16 cellular contexts compared by ENCODE assay signal in the genomic region with DNA sequence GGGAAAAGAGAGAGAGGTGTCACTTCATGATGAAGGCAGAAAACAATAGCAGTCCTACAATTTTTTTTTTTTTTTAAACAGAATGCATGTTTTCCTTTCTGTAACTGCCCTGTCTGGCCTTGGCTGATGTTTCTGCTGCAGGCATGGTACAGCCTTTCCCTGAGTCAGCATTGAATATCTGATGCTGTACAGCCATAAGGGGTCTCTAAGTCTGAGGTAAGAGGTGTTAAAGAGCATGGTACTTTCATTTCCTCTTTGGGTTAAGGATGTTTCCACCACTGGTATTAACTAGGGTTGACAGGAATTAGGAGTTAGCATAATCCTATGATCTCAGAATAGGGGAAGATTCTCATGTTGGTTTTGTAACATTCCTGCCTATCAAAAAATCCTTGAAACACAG.
DNase-seq lines count a peak whose midpoint lies in the region; ATAC-seq and TF ChIP-seq lines count a peak whose summit lies in the region.
"Had no signal": no experiment of that assay in that cellular context is flagged by ENCODE, and none has a peak within 500 bp of the region (broad histone marks: within the 10 kb centered on the region; RNA-seq: fewer than 3 reads in every experiment).

No MANE protein-coding gene starts in this region.

- H3K4me3 Mint-ChIP-seq in activated CD8-positive, alpha-beta T cell treated with anti-CD3 and anti-CD28 coated beads for 36 hours = no peak overlapping the region
- H3K4me3 Mint-ChIP-seq in activated CD8-positive, alpha-beta T cell treated with anti-CD3 and anti-CD28 coated beads, Interleukin-2, amount 10 ng/mL, durations not matched to agents 7 days and 5 days = no peak overlapping the region
- H3K4me3 Mint-ChIP-seq: activated CD4-positive, alpha-beta memory T cell treated with anti-CD3 and anti-CD28 coated beads, Interleukin-2, amount 10 ng/mL, durations not matched to agents 7 days and 5 days; activated naive CD4-positive, alpha-beta T cell treated with anti-CD3 and anti-CD28 coated beads, Interleukin-2, amount 50 U/mL, for 24 hours; T-helper 17 cell had no signal

- intact Hi-C loops in activated CD8-positive, alpha-beta T cell treated with anti-CD3 and anti-CD28 coated beads for 36 hours (cut with micrococcal nuclease) = no loop called here
- intact Hi-C loops in left cardiac atrium (cut with DNase I) = no loop called here

- H3K4me3 ChIP-seq in NB4 (ENCODE audit: low read depth, low read length) = no peak overlapping the region
- no peak overlapping the region for H3K4me3 ChIP-seq in thoracic aorta
- no peak overlapping the region for H3K4me3 ChIP-seq in smooth muscle cell
- H3K4me3 ChIP-seq: colonic mucosa, sigmoid colon, transverse colon had no signal

- CTCF ChIA-PET in activated CD8-positive, alpha-beta T cell treated with anti-CD3 and anti-CD28 coated beads for 36 hours (lab: Charles Lee) = no interaction called here
- CTCF ChIA-PET in activated CD8-positive, alpha-beta T cell treated with anti-CD3 and anti-CD28 coated beads, Interleukin-2, amount 10 ng/mL, durations not matched to agents 7 days and 5 days (lab: Charles Lee) = interaction anchor here (0.8 to 1.2 kb wide), 2 partner anchors 32 to 57 kb away, joined by 3 read pairs; no protein-coding TSS in a partner anchor

- H3K27ac Mint-ChIP-seq in activated CD8-positive, alpha-beta T cell treated with anti-CD3 and anti-CD28 coated beads for 36 hours = no peak overlapping the region
- no peak overlapping the region for H3K27ac Mint-ChIP-seq in activated CD8-positive, alpha-beta T cell treated with anti-CD3 and anti-CD28 coated beads, Interleukin-2, amount 10 ng/mL, durations not matched to agents 7 days and 5 days
- H3K27ac Mint-ChIP-seq: activated CD4-positive, alpha-beta memory T cell treated with anti-CD3 and anti-CD28 coated beads, Interleukin-2, amount 10 ng/mL, durations not matched to agents 7 days and 5 days; activated naive CD4-positive, alpha-beta T cell treated with anti-CD3 and anti-CD28 coated beads, Interleukin-2, amount 50 U/mL, for 24 hours; T-helper 17 cell had no signal

- H3K4me1 ChIP-seq in thoracic aorta (ENCODE audit: control insufficient read depth in 1 of 2, low read depth in 2 of 2) (no peaks in the 10 kb centered on the region), smooth muscle cell (ENCODE audit: low read depth) (no peaks in the 10 kb centered on the region)
- H3K4me1 ChIP-seq: colonic mucosa, sigmoid colon, transverse colon had no signal

- no peak overlapping the region for H3K4me2 ChIP-seq in smooth muscle cell

- H3K36me3 Mint-ChIP-seq in activated CD8-positive, alpha-beta T cell treated with anti-CD3 and anti-CD28 coated beads for 36 hours (ENCODE audit: low read depth) = no peaks in the 10 kb centered on the region
- H3K36me3 Mint-ChIP-seq in activated CD8-positive, alpha-beta T cell treated with anti-CD3 and anti-CD28 coated beads, Interleukin-2, amount 10 ng/mL, durations not matched to agents 7 days and 5 days (ENCODE audit: low read depth) = no peaks in the 10 kb centered on the region

- no peaks in the 10 kb centered on the region for H3K27me3 Mint-ChIP-seq in activated CD8-positive, alpha-beta T cell treated with anti-CD3 and anti-CD28 coated beads for 36 hours
- no peaks in the 10 kb centered on the region for H3K27me3 Mint-ChIP-seq in activated CD8-positive, alpha-beta T cell treated with anti-CD3 and anti-CD28 coated beads, Interleukin-2, amount 10 ng/mL, durations not matched to agents 7 days and 5 days (ENCODE audit: low read depth)
- H3K27me3 Mint-ChIP-seq: activated CD4-positive, alpha-beta memory T cell treated with anti-CD3 and anti-CD28 coated beads, Interleukin-2, amount 10 ng/mL, durations not matched to agents 7 days and 5 days; activated naive CD4-positive, alpha-beta T cell treated with anti-CD3 and anti-CD28 coated beads, Interleukin-2, amount 50 U/mL, for 24 hours; T-helper 17 cell had no signal

- H3K36me3 ChIP-seq in thoracic aorta (peaks cover 3% of the 10 kb centered on the region), smooth muscle cell (ENCODE audit: low read depth) (no peaks in the 10 kb centered on the region)
- H3K36me3 ChIP-seq: colonic mucosa, transverse colon had no signal

- H3K4me1 Mint-ChIP-seq in activated CD8-positive, alpha-beta T cell treated with anti-CD3 and anti-CD28 coated beads for 36 hours (ENCODE audit: low read depth) = peaks cover 5% of the 10 kb centered on the region
- peaks cover 5% of the 10 kb centered on the region for H3K4me1 Mint-ChIP-seq in activated CD8-positive, alpha-beta T cell treated with anti-CD3 and anti-CD28 coated beads, Interleukin-2, amount 10 ng/mL, durations not matched to agents 7 days and 5 days (ENCODE audit: low read depth)

- H4K20me1 ChIP-seq in smooth muscle cell (ENCODE audit: low read depth) = no peaks in the 10 kb centered on the region

- no peaks in the 10 kb centered on the region for H3K79me2 ChIP-seq in smooth muscle cell (ENCODE audit: low read depth)

- H3K9ac ChIP-seq in smooth muscle cell (ENCODE audit: low read depth) = no peak overlapping the region

- POLR2A ChIA-PET in activated CD8-positive, alpha-beta T cell treated with anti-CD3 and anti-CD28 coated beads for 36 hours (lab: Charles Lee) = interaction anchor here (0.6 kb wide), 1 partner anchor 50 kb away, joined by 3 read pairs; no protein-coding TSS in a partner anchor
- POLR2A ChIA-PET in activated CD8-positive, alpha-beta T cell treated with anti-CD3 and anti-CD28 coated beads, Interleukin-2, amount 10 ng/mL, durations not matched to agents 7 days and 5 days (lab: Charles Lee) = no interaction called here

- DNase-seq in activated CD8-positive, alpha-beta T cell treated with anti-CD3 and anti-CD28 coated beads for 36 hours = no peak
- no peak for DNase-seq in activated CD8-positive, alpha-beta T cell treated with anti-CD3 and anti-CD28 coated beads, Interleukin-2, amount 10 ng/mL, durations not matched to agents 7 days and 5 days
- peak; percentile 13 for DNase-seq in NB4 (ENCODE audit: low read depth)
- no peak for DNase-seq in thoracic aorta (ENCODE audit: low spot score)
- no peak for DNase-seq in smooth muscle cell (lab: John Stamatoyannopoulos, UW; ENCODE audit: unreplicated experiment)
- DNase-seq in left cardiac atrium = no peak
- DNase-seq: activated CD4-positive, alpha-beta memory T cell treated with anti-CD3 and anti-CD28 coated beads, Interleukin-2, amount 10 ng/mL, durations not matched to agents 7 days and 5 days; colonic mucosa; NCI-H1436; PC-3; sigmoid colon; T-helper 17 cell; transverse colon had no signal

- no peak overlapping the region for H3K27ac ChIP-seq in thoracic aorta
- H3K27ac ChIP-seq in smooth muscle cell (ENCODE audit: low read depth) = no peak overlapping the region
- H3K27ac ChIP-seq: colonic mucosa, sigmoid colon, transverse colon had no signal

- no peaks in the 10 kb centered on the region for H3K9me3 Mint-ChIP-seq in activated CD8-positive, alpha-beta T cell treated with anti-CD3 and anti-CD28 coated beads for 36 hours
- no peaks in the 10 kb centered on the region for H3K9me3 Mint-ChIP-seq in activated CD8-positive, alpha-beta T cell treated with anti-CD3 and anti-CD28 coated beads, Interleukin-2, amount 10 ng/mL, durations not matched to agents 7 days and 5 days (ENCODE audit: insufficient read depth)
- H3K9me3 Mint-ChIP-seq: activated CD4-positive, alpha-beta memory T cell treated with anti-CD3 and anti-CD28 coated beads, Interleukin-2, amount 10 ng/mL, durations not matched to agents 7 days and 5 days; activated naive CD4-positive, alpha-beta T cell treated with anti-CD3 and anti-CD28 coated beads, Interleukin-2, amount 50 U/mL, for 24 hours had no signal

- no peak for TF ChIP-seq CTCF in activated CD8-positive, alpha-beta T cell treated with anti-CD3 and anti-CD28 coated beads for 36 hours (IDR thresholded peaks at IDR 0.05)
- no peak for TF ChIP-seq CTCF in NB4 (IDR thresholded peaks at IDR 0.05; ENCODE audit: low read depth, low read length)
- no peak for TF ChIP-seq CTCF in thoracic aorta (IDR thresholded peaks at IDR 0.05)
- TF ChIP-seq CTCF in smooth muscle cell (IDR thresholded peaks at IDR 0.05; ENCODE audit: borderline replicate concordance, insufficient read depth, poor library complexity, severe bottlenecking) = no peak

- no peak for TF ChIP-seq POLR2A in NB4 (IDR thresholded peaks at IDR 0.05; ENCODE audit: extremely low read depth, insufficient read length)

- H3K27me3 ChIP-seq in thoracic aorta (replicated peaks; ENCODE audit: insufficient read depth) = no peaks in the 10 kb centered on the region
- no peaks in the 10 kb centered on the region for H3K27me3 ChIP-seq in smooth muscle cell (ENCODE audit: low read depth)
- H3K27me3 ChIP-seq: colonic mucosa, sigmoid colon, transverse colon had no signal

- H3F3A ChIP-seq in smooth muscle cell (ENCODE audit: low read depth) = no peaks in the 10 kb centered on the region

- H3K9me3 ChIP-seq in thoracic aorta = no peaks in the 10 kb centered on the region
- no peaks in the 10 kb centered on the region for H3K9me3 ChIP-seq in smooth muscle cell (replicated peaks; ENCODE audit: low read depth)
- H3K9me3 ChIP-seq: colonic mucosa, sigmoid colon, transverse colon had no signal

- ATAC-seq in activated CD8-positive, alpha-beta T cell treated with anti-CD3 and anti-CD28 coated beads for 36 hours = peak; percentile 78
- ATAC-seq in activated CD8-positive, alpha-beta T cell treated with anti-CD3 and anti-CD28 coated beads, Interleukin-2, amount 10 ng/mL, durations not matched to agents 7 days and 5 days = no peak
- ATAC-seq in HG02852 (IDR thresholded peaks at IDR 0.05; ENCODE audit: unreplicated experiment) (peak; percentile 57), thoracic aorta (ENCODE audit: insufficient number of reproducible peaks, low FRiP score, low read depth) (peak; percentile 55), HG03439 (IDR thresholded peaks at IDR 0.05; ENCODE audit: unreplicated experiment) (no peak), left cardiac atrium (no peak)
- ATAC-seq: T-helper 17 cell had no signal

- no peak overlapping the region for H2AFZ ChIP-seq in smooth muscle cell (ENCODE audit: low read depth)

Comparison
In these comparisons a context has a peak if more than half of its experiments do, and no peak if none do; other contexts are left out.
1. ATAC-seq: peak in activated CD8-positive, alpha-beta T cell treated with anti-CD3 and anti-CD28 coated beads for 36 hours (single experiment), HG02852 (single experiment) and thoracic aorta (single experiment); none in activated CD8-positive, alpha-beta T cell treated with anti-CD3 and anti-CD28 coated beads, Interleukin-2, amount 10 ng/mL, durations not matched to agents 7 days and 5 days (single experiment), HG03439 (single experiment) and left cardiac atrium (0 of 2).